In the genomic region with DNA sequence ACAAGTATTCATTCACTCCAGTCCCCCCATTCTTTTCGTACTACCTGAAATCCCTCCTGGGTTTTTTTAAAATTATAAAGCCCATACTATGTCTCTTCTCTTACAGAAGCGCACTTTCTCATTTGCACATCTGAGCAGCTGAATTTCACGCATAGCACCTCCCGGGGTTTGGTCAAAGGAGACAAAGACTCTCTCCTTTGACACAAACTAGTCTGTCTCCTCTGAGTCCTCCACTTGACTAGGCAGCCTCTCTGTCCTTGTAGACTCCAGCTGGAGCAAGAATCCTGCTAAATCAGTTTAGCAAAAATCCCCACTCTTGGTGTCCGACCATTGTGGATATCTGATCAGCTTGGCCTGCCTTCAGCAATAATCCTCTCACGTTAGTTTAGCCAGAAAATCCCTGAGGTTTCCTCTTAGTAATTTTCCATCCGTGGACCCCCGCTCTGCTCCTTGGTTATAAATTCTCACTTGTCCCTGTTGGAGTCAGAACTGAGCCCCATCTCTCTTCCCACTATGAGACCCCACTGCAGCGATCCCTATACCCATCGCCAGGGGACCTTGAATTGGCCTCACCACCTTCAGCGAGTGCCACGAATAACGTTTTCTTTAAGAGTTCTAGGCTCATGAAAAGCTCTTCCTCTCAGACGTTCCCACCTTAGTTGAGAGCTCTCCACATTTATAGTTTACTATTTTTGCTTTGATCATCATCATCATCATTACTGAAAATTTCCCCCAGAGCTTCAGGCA, we compare ENCODE assay signal across 10 cellular contexts. TPM values are rescaled to one million over a fixed set of nuclear protein-coding genes. Genes with fewer than 3 reads are reported as not detected.
DNase-seq lines count a peak whose midpoint lies in the region; ATAC-seq and TF ChIP-seq lines count a peak whose summit lies in the region.
"Had no signal": no experiment of that assay in that cellular context is flagged by ENCODE, and none has a peak within 500 bp of the region (broad histone marks: within the 10 kb centered on the region; RNA-seq: fewer than 3 reads in every experiment).

No MANE protein-coding gene starts in this region.

- ATAC-seq in HG02970 (IDR thresholded peaks at IDR 0.05; ENCODE audit: low FRiP score, unreplicated experiment), result no peak

- H3K4me1 Mint-ChIP-seq in progenitor cell of endocrine pancreas (ENCODE audit: low read depth) (no peaks in the 10 kb centered on the region), chondrocyte (ENCODE audit: low read depth) (peaks cover 6% of the 10 kb centered on the region)

- H3K9me3 Mint-ChIP-seq in progenitor cell of endocrine pancreas (ENCODE audit: low read depth) (no peaks in the 10 kb centered on the region), chondrocyte (ENCODE audit: low read depth) (peaks cover 2% of the 10 kb centered on the region)

- H3K27ac Mint-ChIP-seq in progenitor cell of endocrine pancreas (no peak overlapping the region), chondrocyte (ENCODE audit: unreplicated experiment) (no peak overlapping the region)

- TF ChIP-seq CTCF in cardiac fibroblast (IDR thresholded peaks at IDR 0.05; ENCODE audit: low read depth, low read length) (peak; percentile 39), progenitor cell of endocrine pancreas (IDR thresholded peaks at IDR 0.05; ENCODE audit: unreplicated experiment) (peak; percentile 20), chondrocyte (IDR thresholded peaks at IDR 0.05) (no peak)

- H3K4me3 Mint-ChIP-seq in progenitor cell of endocrine pancreas (ENCODE audit: low read depth) (no peak overlapping the region), chondrocyte (ENCODE audit: unreplicated experiment) (no peak overlapping the region)

- DNase-seq in ELR (ENCODE audit: low read depth), result peak; percentile 12
- DNase-seq in NCI-H2227 treated with DMSO at 0.1 percent for 48 hours (lab: John Stamatoyannopoulos, UW), result peak; percentile 17
- DNase-seq in cardiac fibroblast (ENCODE audit: low read depth in 2 of 2), result no peak
- no peak for DNase-seq in progenitor cell of endocrine pancreas (ENCODE audit: low spot score, unreplicated experiment)
- DNase-seq in chondrocyte (ENCODE audit: low spot score), result no peak
- DNase-seq in hepatic stellate cell (ENCODE audit: low spot score), result no peak
- DNase-seq in AG08395 (ENCODE audit: low spot score), result no peak

- no peak overlapping the region for H3K4me3 ChIP-seq in cardiac fibroblast (replicated peaks in 1 of 2; ENCODE audit: low read depth in 2 of 2, low read length in 2 of 2)

- H3K36me3 Mint-ChIP-seq in progenitor cell of endocrine pancreas (ENCODE audit: insufficient read depth) (no peaks in the 10 kb centered on the region), chondrocyte (ENCODE audit: low read depth) (peaks cover 1% of the 10 kb centered on the region)

- H3K27me3 Mint-ChIP-seq in progenitor cell of endocrine pancreas, result peaks cover 66% of the 10 kb centered on the region
- peaks cover 62% of the 10 kb centered on the region for H3K27me3 Mint-ChIP-seq in chondrocyte (ENCODE audit: low read depth)

RNA-seq across cellular contexts. Expression of a gene that starts 29.0 kb away (rescaled TPM):
- total RNA-seq in progenitor cell of endocrine pancreas (not detected in 2 replicates), chondrocyte (not detected in 3 replicates)
- total RNA-seq: breast epithelium, urinary bladder had no signal

Comparison
In these comparisons a context has a peak if more than half of its experiments do, and no peak if none do; other contexts are left out.
1. DNase-seq: peak in ELR (single experiment) and NCI-H2227 treated with DMSO at 0.1 percent for 48 hours (single experiment); none in cardiac fibroblast (0 of 2), progenitor cell of endocrine pancreas (single experiment), chondrocyte (single experiment), hepatic stellate cell (single experiment) and AG08395 (single experiment).